Comparison of ENCODE assay signal across 22 cellular contexts in the genomic region with DNA sequence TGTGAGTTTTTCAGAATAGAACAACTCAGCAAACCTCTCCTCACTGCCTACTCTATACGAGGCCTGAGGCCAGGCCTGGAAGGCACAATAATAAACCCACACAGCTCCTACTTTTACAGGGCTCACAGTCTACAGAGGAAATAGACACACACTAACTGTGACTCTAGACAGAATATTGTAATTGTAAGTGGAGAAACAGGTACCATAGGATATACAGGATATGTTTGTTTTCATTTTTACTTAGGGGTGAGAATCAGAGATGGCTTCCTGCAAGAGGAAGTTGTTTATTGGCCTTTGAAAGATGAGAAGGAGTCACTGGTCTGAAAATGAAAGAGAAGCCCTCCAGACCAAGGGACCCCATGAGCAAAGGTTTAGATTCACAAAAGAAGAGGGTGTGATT. TPM values are rescaled to one million over a fixed set of nuclear protein-coding genes. Genes with fewer than 3 reads are reported as not detected.
DNase-seq lines count a peak whose midpoint lies in the region; ATAC-seq and TF ChIP-seq lines count a peak whose summit lies in the region.
"Had no signal": no experiment of that assay in that cellular context is flagged by ENCODE, and none has a peak within 500 bp of the region (broad histone marks: within the 10 kb centered on the region; RNA-seq: fewer than 3 reads in every experiment).

No MANE protein-coding gene starts in this region.

- peak overlapping the region; percentile 2 for H3K27ac Mint-ChIP-seq in activated CD4-positive, alpha-beta T cell treated with anti-CD3 and anti-CD28 coated beads for 36 hours
- peak overlapping the region; percentile 31 for H3K27ac Mint-ChIP-seq in activated naive CD8-positive, alpha-beta T cell treated with anti-CD3 and anti-CD28 coated beads for 36 hours
- H3K27ac Mint-ChIP-seq in nephron progenitor cell = peak overlapping the region; percentile 73
- H3K27ac Mint-ChIP-seq: endodermal cell, H9 had no signal

- POLR2A ChIA-PET in activated CD4-positive, alpha-beta T cell treated with anti-CD3 and anti-CD28 coated beads for 36 hours (lab: Charles Lee) = no interaction called here

- no peak for DNase-seq in activated CD4-positive, alpha-beta T cell treated with anti-CD3 and anti-CD28 coated beads for 36 hours
- no peak for DNase-seq in activated CD4-positive, alpha-beta T cell treated with anti-CD3 and anti-CD28 coated beads for 1 hour
- DNase-seq in activated naive CD8-positive, alpha-beta T cell treated with anti-CD3 and anti-CD28 coated beads for 36 hours = no peak
- no peak for DNase-seq in nephron progenitor cell
- DNase-seq in psoas muscle = no peak
- DNase-seq in hepatic stellate cell (ENCODE audit: low spot score) = no peak
- no peak for DNase-seq in esophagus squamous epithelium (lab: John Stamatoyannopoulos, UW)
- DNase-seq: 8988T; activated CD8-positive, alpha-beta memory T cell treated with anti-CD3 and anti-CD28 coated beads, Interleukin-2, amount 50 U/mL, for 4 hours; endodermal cell; H9; lower lobe of right lung; NCI-H1436; NCI-H2171 treated with DMSO at 0.1 percent for 48 hours; pancreas; SIG-M5; sigmoid colon; stimulated activated CD4-positive, alpha-beta T cell treated with anti-CD3 and anti-CD28 coated beads, Interleukin-2, amount 100 ng/mL, for 24 hours; stomach; upper lobe of left lung had no signal

- H3K27ac ChIP-seq in psoas muscle = no peak overlapping the region
- H3K27ac ChIP-seq in esophagus squamous epithelium = no peak overlapping the region
- H3K27ac ChIP-seq: lower lobe of right lung, pancreas, stomach had no signal

- TF ChIP-seq CTCF in Loucy (conservative IDR thresholded peaks at IDR 0.05; ENCODE audit: low read length) (no peak), nephron progenitor cell (IDR thresholded peaks at IDR 0.05) (no peak), psoas muscle (IDR thresholded peaks at IDR 0.05) (no peak), esophagus squamous epithelium (IDR thresholded peaks at IDR 0.05) (no peak)

- intact Hi-C loops in activated CD4-positive, alpha-beta T cell treated with anti-CD3 and anti-CD28 coated beads for 36 hours (cut with DNase I, micrococcal nuclease) = no loop called here
- intact Hi-C loops in psoas muscle (cut with DNase I) = no loop called here
- intact Hi-C loops in esophagus squamous epithelium (cut with DNase I) = no loop called here

- H4K20me1 ChIP-seq in Loucy (ENCODE audit: insufficient read depth, low read length, poor library complexity, severe bottlenecking) = no peaks in the 10 kb centered on the region

- peaks cover 28% of the 10 kb centered on the region for H3K4me1 Mint-ChIP-seq in activated CD4-positive, alpha-beta T cell treated with anti-CD3 and anti-CD28 coated beads for 36 hours
- H3K4me1 Mint-ChIP-seq in activated naive CD8-positive, alpha-beta T cell treated with anti-CD3 and anti-CD28 coated beads for 36 hours = peaks cover 26% of the 10 kb centered on the region
- H3K4me1 Mint-ChIP-seq in nephron progenitor cell = peaks cover 28% of the 10 kb centered on the region

- H3K27me3 Mint-ChIP-seq in activated CD4-positive, alpha-beta T cell treated with anti-CD3 and anti-CD28 coated beads for 36 hours = no peaks in the 10 kb centered on the region
- no peaks in the 10 kb centered on the region for H3K27me3 Mint-ChIP-seq in activated naive CD8-positive, alpha-beta T cell treated with anti-CD3 and anti-CD28 coated beads for 36 hours
- peaks cover 4% of the 10 kb centered on the region for H3K27me3 Mint-ChIP-seq in nephron progenitor cell (ENCODE audit: low read depth, poor library complexity)

- H3K4me1 ChIP-seq in Loucy (ENCODE audit: insufficient read depth, low read length, poor library complexity, severe bottlenecking) (peaks cover 45% of the 10 kb centered on the region), psoas muscle (no peaks in the 10 kb centered on the region), esophagus squamous epithelium (peaks cover 0 to 4% (median 0%) of the 10 kb centered on the region in 3 donors)
- H3K4me1 ChIP-seq: pancreas, stomach had no signal

- H3K4me2 ChIP-seq in Loucy (ENCODE audit: low read depth, low read length, poor library complexity, severe bottlenecking) = peak overlapping the region; percentile 47

- no peaks in the 10 kb centered on the region for H3K36me3 Mint-ChIP-seq in activated CD4-positive, alpha-beta T cell treated with anti-CD3 and anti-CD28 coated beads for 36 hours (ENCODE audit: low read depth)
- H3K36me3 Mint-ChIP-seq in activated naive CD8-positive, alpha-beta T cell treated with anti-CD3 and anti-CD28 coated beads for 36 hours = no peaks in the 10 kb centered on the region
- H3K36me3 Mint-ChIP-seq in nephron progenitor cell (ENCODE audit: low read depth) = no peaks in the 10 kb centered on the region

- WGBS in psoas muscle, 3 donors = 50 to 53% (median 53%) methylated on average over 1 of the region's 1 CpG
- WGBS in esophagus squamous epithelium, 2 donors = 86% methylated on average over 1 of the region's 1 CpG

- H3K36me3 ChIP-seq in Loucy (ENCODE audit: insufficient read depth, low read length) (no peaks in the 10 kb centered on the region), psoas muscle (ENCODE audit: insufficient read depth in 1 of 2, low read depth in 1 of 2) (peaks cover 0 to 4% of the 10 kb centered on the region in 2 donors), esophagus squamous epithelium (no peaks in the 10 kb centered on the region)
- H3K36me3 ChIP-seq: lower lobe of right lung, upper lobe of left lung had no signal

- no peak for TF ChIP-seq POLR2A in esophagus squamous epithelium (IDR thresholded peaks at IDR 0.05)

- H3K27me3 ChIP-seq in Loucy (ENCODE audit: insufficient read depth, low read length, poor library complexity, severe bottlenecking) (no peaks in the 10 kb centered on the region), psoas muscle (ENCODE audit: insufficient read depth in 3 of 3, low read length in 2 of 3) (no peaks in the 10 kb centered on the region), esophagus squamous epithelium (no peaks in the 10 kb centered on the region)
- H3K27me3 ChIP-seq: heart left ventricle, pancreas, sigmoid colon, stomach, upper lobe of left lung had no signal

- no peaks in the 10 kb centered on the region for H3K9me2 ChIP-seq in Loucy (replicated peaks; ENCODE audit: low read depth, low read length)

- ATAC-seq in activated CD4-positive, alpha-beta T cell treated with anti-CD3 and anti-CD28 coated beads for 36 hours = peak; percentile 26
- ATAC-seq in psoas muscle = no peak
- ATAC-seq: heart left ventricle, lower lobe of right lung, pancreas had no signal

- H3K4me3 Mint-ChIP-seq in activated CD4-positive, alpha-beta T cell treated with anti-CD3 and anti-CD28 coated beads for 36 hours = no peak overlapping the region
- no peak overlapping the region for H3K4me3 Mint-ChIP-seq in activated naive CD8-positive, alpha-beta T cell treated with anti-CD3 and anti-CD28 coated beads for 36 hours
- no peak overlapping the region for H3K4me3 Mint-ChIP-seq in nephron progenitor cell
- H3K4me3 Mint-ChIP-seq: endodermal cell, H9 had no signal

- CTCF ChIA-PET in activated CD4-positive, alpha-beta T cell treated with anti-CD3 and anti-CD28 coated beads for 36 hours (lab: Charles Lee) = interaction anchor here (1.4 kb wide), 1 partner anchor 11 kb away, joined by 5 read pairs; no protein-coding TSS in a partner anchor

- no peaks in the 10 kb centered on the region for H3K9me3 Mint-ChIP-seq in activated CD4-positive, alpha-beta T cell treated with anti-CD3 and anti-CD28 coated beads for 36 hours (ENCODE audit: low read depth)
- H3K9me3 Mint-ChIP-seq in activated naive CD8-positive, alpha-beta T cell treated with anti-CD3 and anti-CD28 coated beads for 36 hours = no peaks in the 10 kb centered on the region
- no peaks in the 10 kb centered on the region for H3K9me3 Mint-ChIP-seq in nephron progenitor cell
- H3K9me3 Mint-ChIP-seq: endodermal cell, H9 had no signal

- H3K79me2 ChIP-seq in Loucy (ENCODE audit: insufficient read depth, low read length) = no peaks in the 10 kb centered on the region

- H3K4me3 ChIP-seq in Loucy (ENCODE audit: low read length, poor library complexity, severe bottlenecking) (peak overlapping the region; percentile 24), psoas muscle (no peak overlapping the region), esophagus squamous epithelium (no peak overlapping the region)
- H3K4me3 ChIP-seq: heart left ventricle, lower lobe of right lung, pancreas, sigmoid colon, stomach, upper lobe of left lung had no signal

- H3K9me3 ChIP-seq in Loucy (ENCODE audit: insufficient read depth, low read depth, low read length) (no peaks in the 10 kb centered on the region), psoas muscle (no peaks in the 10 kb centered on the region), esophagus squamous epithelium (no peaks in the 10 kb centered on the region)
- H3K9me3 ChIP-seq: heart left ventricle, lower lobe of right lung, pancreas, sigmoid colon, stomach, upper lobe of left lung had no signal

- no peak overlapping the region for H2AFZ ChIP-seq in Loucy (ENCODE audit: low read length)

- H3K9ac ChIP-seq in Loucy (ENCODE audit: low read depth, low read length, poor library complexity, severe bottlenecking) = peak overlapping the region; percentile 0

- peaks cover 11% of the 10 kb centered on the region; the same call in 1 of the 2 replicates for H3F3A ChIP-seq in Loucy (ENCODE audit: low read depth)

RNA-seq across cellular contexts. Expression of a gene that starts 35.8 kb away (rescaled TPM):
- 10 to 100 TPM; 18.6 to 19.3 TPM for total RNA-seq in activated CD4-positive, alpha-beta T cell treated with anti-CD3 and anti-CD28 coated beads for 36 hours
- 10 to 100 TPM; 30.4 to 32.1 TPM for total RNA-seq in activated naive CD8-positive, alpha-beta T cell treated with anti-CD3 and anti-CD28 coated beads for 36 hours
- total RNA-seq in psoas muscle (10 to 100 TPM; 18.3 to 25.7 (median 20.6) TPM), esophagus squamous epithelium (10 to 100 TPM; 20.2 to 34.3 (median 25.6) TPM)
- polyA plus RNA-seq in psoas muscle = 1 to 10 TPM; 5.3 to 7.8 (median 5.4) TPM

Comparison
In these comparisons a context has a peak if more than half of its experiments do, and no peak if none do; other contexts are left out.
1. H3K27ac Mint-ChIP-seq: peak in every context shown above with its lines; median percentile 73 in nephron progenitor cell; 31 in activated naive CD8-positive, alpha-beta T cell treated with anti-CD3 and anti-CD28 coated beads for 36 hours; 2 in activated CD4-positive, alpha-beta T cell treated with anti-CD3 and anti-CD28 coated beads for 36 hours.